ENCODE assay signal across 17 cellular contexts in the genomic region with DNA sequence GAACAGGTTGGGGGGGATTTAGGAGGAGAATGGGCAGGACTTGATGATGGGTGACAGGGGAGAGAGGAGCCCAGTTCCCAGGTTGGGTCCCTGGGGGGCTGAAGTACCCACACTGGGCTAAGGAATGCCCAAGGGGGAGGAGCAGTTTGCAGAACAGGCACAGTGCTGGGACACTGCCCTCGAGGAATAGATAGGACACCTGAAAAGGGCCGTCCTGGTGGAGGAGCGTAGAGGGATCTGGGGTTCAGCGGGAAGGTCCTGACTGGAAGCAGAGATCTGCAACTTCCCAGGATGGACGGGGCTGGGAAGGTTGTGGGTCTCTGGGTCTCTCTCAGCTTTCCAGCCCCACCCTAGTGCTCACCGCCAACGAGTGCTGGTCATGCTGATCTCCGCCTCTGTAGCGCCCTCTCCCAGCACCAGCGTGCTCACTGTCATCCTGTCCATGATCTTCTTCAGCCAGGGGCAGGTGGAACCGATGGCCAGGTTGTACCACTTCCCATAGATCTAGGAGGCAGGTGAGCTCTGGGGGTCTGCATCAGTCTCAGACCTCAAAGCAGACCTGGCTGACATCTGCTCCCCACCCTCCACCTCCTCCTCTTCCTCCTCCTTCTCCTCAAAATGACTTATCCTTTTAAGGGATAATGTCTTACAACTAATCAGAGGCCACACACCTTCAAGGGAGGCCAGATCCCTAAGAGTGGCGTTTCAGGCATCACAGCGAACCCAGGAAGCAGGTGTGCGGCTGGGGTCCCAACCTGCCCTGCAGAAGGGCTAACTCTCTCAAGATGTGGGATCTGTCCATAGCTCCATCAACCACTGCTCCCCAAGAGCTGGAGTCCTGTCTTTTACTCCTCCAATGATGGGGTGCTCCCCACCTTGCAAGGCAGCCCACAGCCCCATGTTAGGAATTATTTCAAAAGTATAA. TPM values are rescaled to one million over a fixed set of nuclear protein-coding genes. Genes with fewer than 3 reads are reported as not detected.
DNase-seq lines count a peak whose midpoint lies in the region; ATAC-seq, FAIRE-seq and TF ChIP-seq lines count a peak whose summit lies in the region.
"Had no signal": no experiment of that assay in that cellular context is flagged by ENCODE, and none has a peak within 500 bp of the region (broad histone marks: within the 10 kb centered on the region; RNA-seq: fewer than 3 reads in every experiment).

No MANE protein-coding gene starts in this region.

- H3K27ac ChIP-seq in H9 (ENCODE audit: insufficient read length, low read depth, low read length) (no peak overlapping the region), K562 (ENCODE audit: extremely low read depth, low read depth, low read length) (no peak overlapping the region), right lobe of liver (peak overlapping the region; percentile 63 to 76 (median 70)), upper lobe of right lung (no peak overlapping the region)

- POLR2A ChIA-PET in K562 (lab: Yijun Ruan, JAX) = interaction anchor here (1.6 kb wide), 1 partner anchor 12 kb away, joined by 4 read pairs; no protein-coding TSS in a partner anchor

- H2AK5ac ChIP-seq in H9 (ENCODE audit: insufficient read length, low read length) = no peak overlapping the region

- no peaks in the 10 kb centered on the region for H3K79me1 ChIP-seq in H9 (ENCODE audit: insufficient read depth, low read depth, low read length, poor library complexity, severe bottlenecking)

- H3K36me3 ChIP-seq in K562 (ENCODE audit: control insufficient read depth, insufficient read depth, low read length) = no peaks in the 10 kb centered on the region
- peaks cover 0 to 54% (median 28%) of the 10 kb centered on the region in 4 donors for H3K36me3 ChIP-seq in right lobe of liver
- H3K36me3 ChIP-seq in upper lobe of right lung = no peaks in the 10 kb centered on the region

- no peak overlapping the region for H2BK15ac ChIP-seq in H9 (ENCODE audit: low read depth, low read length)

- H2AFZ ChIP-seq in H9 (ENCODE audit: low read length) (no peak overlapping the region), K562 (ENCODE audit: low read depth, low read length) (no peak overlapping the region)

- H2BK12ac ChIP-seq in H9 (ENCODE audit: insufficient read length, low read depth, low read length) = no peak overlapping the region

- H3K4me3 ChIP-seq in K562 (no peak overlapping the region), right lobe of liver (peak overlapping the region; percentile 70 to 98 (median 91)), upper lobe of right lung (no peak overlapping the region)

- no CpG with 5 or more reads among the region's 14 CpGs for WGBS in H9 (ENCODE audit: extremely low coverage, insufficient read length, low lambda C conversion rate)
- WGBS in K562 (ENCODE audit: insufficient coverage, low coverage, missing lambda C conversion rate) = 2% methylated on average over 13 of the region's 14 CpGs
- WGBS in right lobe of liver (ENCODE audit: insufficient coverage, low coverage, low lambda C conversion rate, missing lambda C conversion rate) = 30% methylated on average over 5 of the region's 14 CpGs

- TF ChIP-seq POLR2A in K562 (conservative IDR thresholded peaks at IDR 0.05) = no peak
- no peak for TF ChIP-seq POLR2A in right lobe of liver (IDR thresholded peaks at IDR 0.05)

- no peak; the same call in 2 of the 3 replicates for TF ChIP-seq CTCF in H9 (conservative IDR thresholded peaks at IDR 0.05)
- peak in 2 of 3 experiments; percentile 10 to 19; a peak in 1 of 6 replicates for TF ChIP-seq CTCF in K562 (IDR thresholded peaks at IDR 0.05 in 2 of 3, conservative IDR thresholded peaks at IDR 0.05 in 1 of 3; ENCODE audit: insufficient read depth in 2 of 3, low read depth in 1 of 3, low read length in 3 of 3)
- TF ChIP-seq CTCF in right lobe of liver (IDR thresholded peaks at IDR 0.05) = peak in 3 of 4 donors; percentile 21 to 35 (median 23)
- no peak for TF ChIP-seq CTCF in upper lobe of right lung (IDR thresholded peaks at IDR 0.05)

- H3K27me3 Mint-ChIP-seq in H9 (ENCODE audit: low read depth) = peaks cover 44% of the 10 kb centered on the region

- DNase-seq in H9 (peak; percentile 69), K562 (ENCODE audit: extremely low read depth in 1 of 4, low spot score in 3 of 4) (no peak), right lobe of liver (peak in 2 of 3 donors; percentile 59 to 72), upper lobe of right lung (peak; percentile 46), NCI-H510A (lab: John Stamatoyannopoulos, UW) (no peak), SHP77 (lab: John Stamatoyannopoulos, UW) (no peak)
- DNase-seq in stimulated activated CD4-positive, alpha-beta T cell treated with anti-CD3 and anti-CD28 coated beads, Interleukin-4, amount 100 ng/mL, for 1 hour = no peak
- DNase-seq: C1 segment of cervical spinal cord, GF-D8, GOT3, NCI-H1092, NCI-H1694, NCI-H226, NCI-H526, SIG-M5 had no signal

- H3K27me3 ChIP-seq in H9 (ENCODE audit: insufficient read depth, low read length) = no peaks in the 10 kb centered on the region
- peaks cover 4 to 25% of the 10 kb centered on the region in 2 experiments; a peak in 3 of 5 replicates for H3K27me3 ChIP-seq in K562 (ENCODE audit: control insufficient read depth in 2 of 2, insufficient read depth in 2 of 2, low read length in 2 of 2)
- no peaks in the 10 kb centered on the region for H3K27me3 ChIP-seq in right lobe of liver
- no peaks in the 10 kb centered on the region for H3K27me3 ChIP-seq in upper lobe of right lung

- BruUV-seq in K562 (replicated peaks; lab: Mats Ljungman, UMichigan) = no TSS peak

- no peaks in the 10 kb centered on the region for H3K9me1 ChIP-seq in K562 (ENCODE audit: control insufficient read depth, insufficient read depth, low read length)

- in situ Hi-C loops in K562 (cut with MboI) = no loop called here

- no peak overlapping the region for H2BK5ac ChIP-seq in H9 (ENCODE audit: insufficient read length, low read length)

- no peaks in the 10 kb centered on the region for H3K4me1 ChIP-seq in H9 (ENCODE audit: insufficient read depth, low read length)
- peaks cover 5 to 6% of the 10 kb centered on the region in 2 experiments; a peak in 4 of 5 replicates for H3K4me1 ChIP-seq in K562 (replicated peaks in 1 of 2; ENCODE audit: control insufficient read depth in 2 of 2, insufficient read depth in 2 of 2, low read length in 2 of 2)
- peaks cover 0 to 54% (median 15%) of the 10 kb centered on the region in 4 donors for H3K4me1 ChIP-seq in right lobe of liver
- peaks cover 12% of the 10 kb centered on the region for H3K4me1 ChIP-seq in upper lobe of right lung

- TF ChIP-seq EP300 in K562 (IDR thresholded peaks at IDR 0.05; ENCODE audit: low read length) = no peak

- H3K4me2 ChIP-seq in H9 (ENCODE audit: insufficient read depth, insufficient read length, low read length) = no peak overlapping the region
- H3K4me2 ChIP-seq in K562 (ENCODE audit: insufficient read depth, low read length) = no peak overlapping the region

- H3K9me3 ChIP-seq in H9 (ENCODE audit: control insufficient read depth, low read depth, low read length) = no peaks in the 10 kb centered on the region
- no peaks in the 10 kb centered on the region for H3K9me3 ChIP-seq in K562 (replicated peaks; ENCODE audit: control insufficient read depth, insufficient read depth, low read depth, low read length)
- no peaks in the 10 kb centered on the region for H3K9me3 ChIP-seq in right lobe of liver
- no peaks in the 10 kb centered on the region for H3K9me3 ChIP-seq in upper lobe of right lung

- H3K23ac ChIP-seq in H9 (ENCODE audit: insufficient read length, low read depth, low read length) = no peak overlapping the region

- H4K91ac ChIP-seq in H9 (ENCODE audit: insufficient read length, low read depth, low read length) = no peak overlapping the region

- FAIRE-seq in K562 (lab: Jason Lieb, UNC) = no peak
- FAIRE-seq: GM12892 had no signal

- no peak for TF ChIP-seq RAD21 in K562 (CRISPR knock-in tag; conservative IDR thresholded peaks at IDR 0.05 in 1 of 2, IDR thresholded peaks at IDR 0.05 in 1 of 2)

- peak overlapping the region in 1 of 3 experiments; percentile 49; a peak in 1 of 7 replicates for H3K27ac Mint-ChIP-seq in H9

- no peak overlapping the region for H3K18ac ChIP-seq in H9 (ENCODE audit: insufficient read length, low read depth, low read length)

- no peak overlapping the region for H3K4ac ChIP-seq in H9 (ENCODE audit: low read depth, low read length)

- no peak overlapping the region for H3K9ac ChIP-seq in H9 (ENCODE audit: extremely low read depth, insufficient read length, low read length)
- H3K9ac ChIP-seq in K562 (ENCODE audit: insufficient read depth in 1 of 2, low read depth in 2 of 2, low read length in 2 of 2) = no peak overlapping the region

- H3K79me2 ChIP-seq in H9 (ENCODE audit: insufficient read depth, low read length) = no peaks in the 10 kb centered on the region
- no peaks in the 10 kb centered on the region for H3K79me2 ChIP-seq in K562 (ENCODE audit: control insufficient read depth, insufficient read depth, low read length)

- no peak overlapping the region for H2BK20ac ChIP-seq in H9 (ENCODE audit: low read depth, low read length, poor library complexity, severe bottlenecking)

- H3K14ac ChIP-seq in H9 (ENCODE audit: insufficient read depth, low read length) = no peak overlapping the region

- intact Hi-C loops in K562 (cut with micrococcal nuclease) = loop anchor here (5.0 kb wide), 1 partner anchor 339 kb away; no protein-coding TSS in a partner anchor
- intact Hi-C loops in right lobe of liver (cut with DNase I) = no loop called here
- intact Hi-C loops in upper lobe of right lung (cut with DNase I) = no loop called here

- H3K9me3 Mint-ChIP-seq in H9 = no peaks in the 10 kb centered on the region

- H3K56ac ChIP-seq in H9 (ENCODE audit: insufficient read length, low read depth, low read length) = no peak overlapping the region

- H3K4me1 Mint-ChIP-seq in H9 = peaks cover 6 to 7% of the 10 kb centered on the region in 2 experiments; a peak in 3 of 4 replicates

- no peaks in the 10 kb centered on the region for H3K36me3 Mint-ChIP-seq in H9 (ENCODE audit: insufficient read depth in 1 of 3, low read depth in 3 of 3)

- ATAC-seq in K562 (peak; percentile 66; the same call in 2 of the 3 replicates), right lobe of liver (peak in 3 of 4 donors; percentile 6 to 19 (median 16)), upper lobe of right lung (no peak)

- H3K23me2 ChIP-seq in H9 (ENCODE audit: insufficient read length, low read depth, low read length, poor library complexity, severe bottlenecking) = no peaks in the 10 kb centered on the region

- H4K20me1 ChIP-seq in H9 (ENCODE audit: control insufficient read depth, insufficient read depth, insufficient read length) (no peaks in the 10 kb centered on the region), K562 (replicated peaks; ENCODE audit: control insufficient read depth, insufficient read depth, low read length) (no peaks in the 10 kb centered on the region)

- no peak overlapping the region for H2BK120ac ChIP-seq in H9 (ENCODE audit: low read depth, low read length, poor library complexity, severe bottlenecking)

- no peak overlapping the region for H4K5ac ChIP-seq in H9 (ENCODE audit: insufficient read length, low read depth, low read length)

- H4K8ac ChIP-seq in H9 (replicated peaks; ENCODE audit: insufficient read length, low read depth, low read length) = no peak overlapping the region

- CTCF ChIA-PET in K562 (lab: Yijun Ruan, JAX; ENCODE audit: low intra/inter-chr PET ratio) = no interaction called here

- H3T11ph ChIP-seq in H9 (ENCODE audit: low read length) = no peak overlapping the region

- H3K4me3 Mint-ChIP-seq in H9 = no peak overlapping the region

RNA-seq across cellular contexts. Expression of gene AMBP, which starts 1.6 kb away (rescaled TPM):
- total RNA-seq in H9 (2021) (0.20 and 0.81 TPM in 2 replicates), K562 (2014; rRNA removed) (not detected in 2 replicates), K562 (2014; rRNA removed; fragmentation: Illumina TruSeq; extraction: Trizol) (not detected in 2 replicates), K562 (2015; rRNA removed; fragmentation: Illumina TruSeq; extraction: Trizol) (not detected in 2 replicates), K562 (2021) (1.3 and 2.1 TPM in 2 replicates), right lobe of liver (1,000 to 10,000 TPM; 2,202 to 7,072 (median 5,221) TPM), upper lobe of right lung (0.67 TPM)
- total RNA-seq in K562 (2011; cell fraction: chromatin; rRNA removed; ENCODE audit: low replicate concordance) = not detected in 2 replicates
- not detected in 2 replicates for total RNA-seq in K562 (2011; cell fraction: nucleolus; rRNA removed)
- total RNA-seq in K562 (2011; cell fraction: nucleoplasm; rRNA removed) = not detected in 2 replicates
- polyA plus RNA-seq in K562 (2011; rRNA removed) (not detected in 2 replicates), K562 (2014; fragmentation: Illumina TruSeq; extraction: Trizol) (not detected in 2 replicates), K562 (2014; fragmentation: Nextera tagmentation; extraction: Ambion mirVana) (not detected), K562 (2014; rRNA removed) (not detected in 2 replicates)
- polyA plus RNA-seq in K562 (2011; cell fraction: cytosol; rRNA removed) = not detected in 2 replicates
- not detected in 2 replicates for polyA plus RNA-seq in K562 (2011; cell fraction: nucleus; rRNA removed)
- not detected in 2 replicates for polyA plus RNA-seq in K562 (2012)
- polyA minus RNA-seq in K562 (2011; rRNA and poly(A)+ RNA removed) = not detected in 2 replicates
- polyA minus RNA-seq in K562 (2011; cell fraction: cytosol; rRNA and poly(A)+ RNA removed) = 2.5 TPM in 1 of 2 replicates, not detected in the other
- not detected in 2 replicates for polyA minus RNA-seq in K562 (2011; cell fraction: nucleus; rRNA and poly(A)+ RNA removed)
- total RNA-seq: MCF 10A had no signal

RNA-seq across cellular contexts. Expression of gene KIF12, which starts 22.6 kb away (rescaled TPM):
- total RNA-seq in H9 (2021) (1.8 and 3.3 TPM in 2 replicates), K562 (2014; rRNA removed) (not detected in 2 replicates), K562 (2014; rRNA removed; fragmentation: Illumina TruSeq; extraction: Trizol) (not detected in 2 replicates), K562 (2015; rRNA removed; fragmentation: Illumina TruSeq; extraction: Trizol) (not detected in 2 replicates), K562 (2021) (not detected in 2 replicates), right lobe of liver (10 to 100 TPM in 5 of 6 experiments, 1 to 10 TPM in 1; 3.1 to 24.3 (median 14.2) TPM), upper lobe of right lung (6.2 TPM)
- not detected in 2 replicates for total RNA-seq in K562 (2011; cell fraction: chromatin; rRNA removed; ENCODE audit: low replicate concordance)
- not detected in 2 replicates for total RNA-seq in K562 (2011; cell fraction: nucleolus; rRNA removed)
- total RNA-seq in K562 (2011; cell fraction: nucleoplasm; rRNA removed) = not detected in 2 replicates
- polyA plus RNA-seq in K562 (2011; rRNA removed) (not detected in 2 replicates), K562 (2014; fragmentation: Illumina TruSeq; extraction: Trizol) (not detected in 2 replicates), K562 (2014; fragmentation: Nextera tagmentation; extraction: Ambion mirVana) (not detected), K562 (2014; rRNA removed) (not detected in 2 replicates)
- not detected in 2 replicates for polyA plus RNA-seq in K562 (2011; cell fraction: cytosol; rRNA removed)
- polyA plus RNA-seq in K562 (2011; cell fraction: nucleus; rRNA removed) = not detected in 2 replicates
- polyA plus RNA-seq in K562 (2012) = 0.06 TPM in 1 of 2 replicates, not detected in the other
- polyA minus RNA-seq in K562 (2011; rRNA and poly(A)+ RNA removed) = not detected in 2 replicates
- polyA minus RNA-seq in K562 (2011; cell fraction: cytosol; rRNA and poly(A)+ RNA removed) = not detected in 2 replicates
- polyA minus RNA-seq in K562 (2011; cell fraction: nucleus; rRNA and poly(A)+ RNA removed) = not detected in 2 replicates
- total RNA-seq: MCF 10A had no signal

Comparison
In these comparisons a context has a peak if more than half of its experiments do, and no peak if none do; other contexts are left out.
1. DNase-seq: peak in H9 (single experiment), right lobe of liver (2 of 3) and upper lobe of right lung (single experiment); none in K562 (0 of 4), NCI-H510A (single experiment), stimulated activated CD4-positive, alpha-beta T cell treated with anti-CD3 and anti-CD28 coated beads, Interleukin-4, amount 100 ng/mL, for 1 hour (single experiment) and SHP77 (0 of 2).
2. H3K27ac ChIP-seq: peak in right lobe of liver (3 of 3); none in H9 (single experiment), K562 (single experiment) and upper lobe of right lung (single experiment).
3. CTCF ChIP-seq: peak in K562 (2 of 3) and right lobe of liver (3 of 4); none in H9 (single experiment) and upper lobe of right lung (single experiment).
4. H3K4me3 ChIP-seq: peak in right lobe of liver (3 of 3); none in K562 (single experiment) and upper lobe of right lung (single experiment).
5. RNA of gene AMBP, which starts 1.6 kb away (total RNA-seq): 2,202 to 7,072 TPM in right lobe of liver; 0.67 TPM in upper lobe of right lung (single experiment), 0.20 to 0.81 TPM in H9 and 1.3 to 2.1 TPM in K562; every median in the first group is over 100 times any median in the second.